22 cellular contexts compared by ENCODE assay signal in genomic region chr18:45071959-45072358, GRCh38.
"Had no signal": no experiment of that assay in that cellular context is flagged by ENCODE, and none has a peak within 500 bp of the region (broad histone marks: within the 10 kb centered on the region; RNA-seq: fewer than 3 reads in every experiment).

No MANE protein-coding gene starts in this region.

- H3K4me1 ChIP-seq: parathyroid adenoma, thyroid gland had no signal

- H3K36me3 Mint-ChIP-seq: activated CD8-positive, alpha-beta memory T cell treated with anti-CD3 and anti-CD28 coated beads, Interleukin-2, amount 10 ng/mL, durations not matched to agents 7 days and 5 days; activated naive CD8-positive, alpha-beta T cell treated with anti-CD3 and anti-CD28 coated beads for 36 hours; natural killer cell had no signal

- H3K4me3 ChIP-seq: cardiac muscle cell, esophagus muscularis mucosa, thyroid gland had no signal

- H3K27ac ChIP-seq: cardiac muscle cell, esophagus muscularis mucosa, parathyroid adenoma, thyroid gland had no signal

- H3K27ac Mint-ChIP-seq: activated B cell treated with CpG ODN at 0.5 μM for 24 hours; activated CD4-positive, alpha-beta memory T cell treated with anti-CD3 and anti-CD28 coated beads, Interleukin-2, amount 10 ng/mL, durations not matched to agents 7 days and 5 days; activated CD8-positive, alpha-beta memory T cell treated with anti-CD3 and anti-CD28 coated beads, Interleukin-2, amount 10 ng/mL, durations not matched to agents 7 days and 5 days; activated naive CD8-positive, alpha-beta T cell treated with anti-CD3 and anti-CD28 coated beads for 36 hours; activated T-helper 17 cell treated with anti-CD3 and anti-CD28 coated beads, Interleukin-2, amount 50 U/mL, for 72 hours; natural killer cell had no signal

- DNase-seq: activated B cell treated with CpG ODN at 0.5 μM for 24 hours; activated CD4-positive, alpha-beta memory T cell treated with anti-CD3 and anti-CD28 coated beads, Interleukin-2, amount 10 ng/mL, durations not matched to agents 7 days and 5 days; activated CD4-positive, alpha-beta T cell treated with anti-CD3 and anti-CD28 coated beads for 4 hours; activated CD8-positive, alpha-beta memory T cell treated with anti-CD3 and anti-CD28 coated beads, Interleukin-2, amount 10 ng/mL, durations not matched to agents 7 days and 5 days; activated naive CD4-positive, alpha-beta T cell; activated naive CD8-positive, alpha-beta T cell treated with anti-CD3 and anti-CD28 coated beads for 36 hours; amniotic stem cell; dermis blood vessel endothelial cell; effector memory CD4-positive, alpha-beta T cell; glutamatergic neuron; hippocampal formation; left cardiac atrium; mesendoderm; natural killer cell; stimulated activated CD4-positive, alpha-beta T cell treated with anti-CD3 and anti-CD28 coated beads, Interleukin-4, amount 100 ng/mL, for 4 hours; stimulated activated naive CD4-positive, alpha-beta T cell; thyroid gland had no signal

- H3K36me3 ChIP-seq: cardiac muscle cell, esophagus muscularis mucosa, thyroid gland had no signal

- ATAC-seq: activated CD8-positive, alpha-beta memory T cell treated with anti-CD3 and anti-CD28 coated beads, Interleukin-2, amount 10 ng/mL, durations not matched to agents 7 days and 5 days; activated T-helper 17 cell treated with anti-CD3 and anti-CD28 coated beads, Interleukin-2, amount 50 U/mL, for 72 hours; left cardiac atrium; sciatic nerve had no signal

- H3K27me3 Mint-ChIP-seq: activated B cell treated with CpG ODN at 0.5 μM for 24 hours; activated CD4-positive, alpha-beta memory T cell treated with anti-CD3 and anti-CD28 coated beads, Interleukin-2, amount 10 ng/mL, durations not matched to agents 7 days and 5 days; activated naive CD8-positive, alpha-beta T cell treated with anti-CD3 and anti-CD28 coated beads for 36 hours had no signal

- H3K4me1 Mint-ChIP-seq: activated CD4-positive, alpha-beta memory T cell treated with anti-CD3 and anti-CD28 coated beads, Interleukin-2, amount 10 ng/mL, durations not matched to agents 7 days and 5 days; activated naive CD8-positive, alpha-beta T cell treated with anti-CD3 and anti-CD28 coated beads for 36 hours; activated T-helper 17 cell treated with anti-CD3 and anti-CD28 coated beads, Interleukin-2, amount 50 U/mL, for 72 hours had no signal

- H3K9me3 Mint-ChIP-seq: activated B cell treated with CpG ODN at 0.5 μM for 24 hours; activated CD4-positive, alpha-beta memory T cell treated with anti-CD3 and anti-CD28 coated beads, Interleukin-2, amount 10 ng/mL, durations not matched to agents 7 days and 5 days; activated naive CD8-positive, alpha-beta T cell treated with anti-CD3 and anti-CD28 coated beads for 36 hours; activated T-helper 17 cell treated with anti-CD3 and anti-CD28 coated beads, Interleukin-2, amount 50 U/mL, for 72 hours; natural killer cell had no signal

- H3K9me3 ChIP-seq: esophagus muscularis mucosa, thyroid gland had no signal

- H3K4me3 Mint-ChIP-seq: activated B cell treated with CpG ODN at 0.5 μM for 24 hours; activated CD4-positive, alpha-beta memory T cell treated with anti-CD3 and anti-CD28 coated beads, Interleukin-2, amount 10 ng/mL, durations not matched to agents 7 days and 5 days; activated CD8-positive, alpha-beta memory T cell treated with anti-CD3 and anti-CD28 coated beads, Interleukin-2, amount 10 ng/mL, durations not matched to agents 7 days and 5 days; activated naive CD8-positive, alpha-beta T cell treated with anti-CD3 and anti-CD28 coated beads for 36 hours; activated T-helper 17 cell treated with anti-CD3 and anti-CD28 coated beads, Interleukin-2, amount 50 U/mL, for 72 hours; natural killer cell had no signal

- H3K27me3 ChIP-seq: cardiac muscle cell, esophagus muscularis mucosa, thyroid gland had no signal
